ENCODE assay signal across 32 cellular contexts in the genomic region with DNA sequence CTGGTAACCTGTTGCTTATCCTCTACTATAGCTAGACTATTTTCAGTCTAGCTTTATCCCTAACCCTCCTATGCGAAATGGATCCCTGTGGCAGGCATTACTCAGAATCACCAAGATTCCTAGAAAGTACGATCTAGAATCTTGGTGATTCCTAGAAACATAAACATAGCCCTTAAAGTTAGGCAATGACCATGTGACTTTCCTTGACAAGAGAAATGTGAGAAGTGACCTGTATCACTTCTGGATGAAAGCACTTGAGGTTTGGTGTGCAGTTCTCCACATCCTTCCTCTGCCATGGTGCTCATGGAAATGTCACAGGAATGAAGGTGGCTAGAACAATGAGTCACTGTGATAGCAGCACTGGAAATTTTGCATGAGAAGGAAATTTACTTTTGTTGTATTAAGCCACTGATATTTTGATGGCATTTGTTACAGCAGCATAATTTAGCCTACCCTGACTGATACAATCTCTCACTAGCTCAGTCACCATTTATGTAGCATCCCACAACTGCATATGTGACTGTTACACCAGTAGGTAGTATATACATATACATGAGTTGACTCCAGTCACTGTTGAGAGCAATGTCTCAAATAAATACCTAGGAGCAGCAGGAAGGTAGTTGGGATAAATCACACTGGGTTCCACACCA.
"Had no signal": no experiment of that assay in that cellular context is flagged by ENCODE, and none has a peak within 500 bp of the region (broad histone marks: within the 10 kb centered on the region; RNA-seq: fewer than 3 reads in every experiment).

No MANE protein-coding gene starts in this region.

- H3K9me3 ChIP-seq: adrenal gland, ascending aorta, colonic mucosa, esophagus squamous epithelium, testis, transverse colon had no signal

- H3K4me2 ChIP-seq: hepatocyte had no signal

- H3K9ac ChIP-seq: parathyroid adenoma had no signal

- H3K36me3 ChIP-seq: adrenal gland, ascending aorta, cardiac muscle cell, colonic mucosa, esophagus squamous epithelium, transverse colon had no signal

- H3K27ac Mint-ChIP-seq: activated naive CD4-positive, alpha-beta T cell treated with anti-CD3 and anti-CD28 coated beads, Interleukin-2, amount 50 U/mL, for 72 hours; activated T-cell treated with anti-CD3 and anti-CD28 coated beads, Interleukin-2, amount 50 U/mL, for 72 hours; brain; naive thymus-derived CD4-positive, alpha-beta T cell had no signal

- H3K27me3 ChIP-seq: adrenal gland, ascending aorta, colonic mucosa, hepatocyte, testis, transverse colon had no signal

- ATAC-seq: activated T-cell treated with anti-CD3 and anti-CD28 coated beads, Interleukin-2, amount 50 U/mL, for 72 hours; left colon; naive thymus-derived CD4-positive, alpha-beta T cell; right cardiac atrium; stimulated activated naive CD8-positive, alpha-beta T cell treated with anti-CD3 and anti-CD28 coated beads, Interleukin-15, Interleukin-2, amounts not matched to agents 100 U/mL and 50 U/mL, for 24 hours had no signal

- H2AFZ ChIP-seq: hepatocyte, parathyroid adenoma had no signal

- H3K9me3 Mint-ChIP-seq: activated naive CD4-positive, alpha-beta T cell treated with anti-CD3 and anti-CD28 coated beads, Interleukin-2, amount 50 U/mL, for 72 hours; activated T-cell treated with anti-CD3 and anti-CD28 coated beads, Interleukin-2, amount 50 U/mL, for 72 hours; brain; naive thymus-derived CD4-positive, alpha-beta T cell; neural crest cell had no signal

- H3K4me3 ChIP-seq: adrenal gland, ascending aorta, cardiac muscle cell, colonic mucosa, esophagus squamous epithelium, hepatocyte, testis, transverse colon had no signal

- H3K4me3 Mint-ChIP-seq: activated T-cell treated with anti-CD3 and anti-CD28 coated beads, Interleukin-2, amount 50 U/mL, for 72 hours; neural crest cell had no signal

- H3K79me2 ChIP-seq: hepatocyte, parathyroid adenoma had no signal

- H3K36me3 Mint-ChIP-seq: brain; naive thymus-derived CD4-positive, alpha-beta T cell had no signal

- DNase-seq: activated CD4-positive, alpha-beta T cell treated with anti-CD3 and anti-CD28 coated beads for 4 hours; activated CD4-positive, alpha-beta T cell treated with anti-CD3 and anti-CD28 coated beads, Interleukin-2, amount 50 U/mL, for 4 hours; activated naive CD4-positive, alpha-beta T cell; activated T-cell treated with anti-CD3 and anti-CD28 coated beads for 4 hours; activated T-cell treated with anti-CD3 and anti-CD28 coated beads, Interleukin-2, amount 50 U/mL, for 72 hours; adrenal gland; cerebellar nuclear complex; colonic mucosa; effector CD8-positive, alpha-beta T cell; esophagus squamous epithelium; foreskin melanocyte; glutamatergic neuron; left colon; midbrain; naive thymus-derived CD4-positive, alpha-beta T cell; nucleus accumbens; right cardiac atrium; stimulated activated CD4-positive, alpha-beta T cell treated with anti-CD3 and anti-CD28 coated beads, Interleukin-2, amount 100 ng/mL, for 48 hours; stimulated activated naive CD8-positive, alpha-beta T cell treated with anti-CD3 and anti-CD28 coated beads, Interleukin-15, Interleukin-2, amounts not matched to agents 100 U/mL and 50 U/mL, for 24 hours; testis; transverse colon had no signal

- FAIRE-seq: endometrium, keratinocyte had no signal

- H3K27ac ChIP-seq: adrenal gland, ascending aorta, cardiac muscle cell, colonic mucosa, epithelial cell of prostate, esophagus squamous epithelium, hepatocyte, parathyroid adenoma, testis, transverse colon, VCaP had no signal

- H3K4me1 ChIP-seq: adrenal gland, colonic mucosa, parathyroid adenoma had no signal
